9 cellular contexts compared by ENCODE assay signal in genomic region chr1:112698366-112699310, GRCh38. TPM values are rescaled to one million over a fixed set of nuclear protein-coding genes. Genes with fewer than 3 reads are reported as not detected.
DNase-seq lines count a peak whose midpoint lies in the region; ATAC-seq, FAIRE-seq and TF ChIP-seq lines count a peak whose summit lies in the region.
"Had no signal": no experiment of that assay in that cellular context is flagged by ENCODE, and none has a peak within 500 bp of the region (broad histone marks: within the 10 kb centered on the region; RNA-seq: fewer than 3 reads in every experiment).

No MANE protein-coding gene starts in this region.

- H3K4me1 ChIP-seq in CD4-positive, alpha-beta memory T cell (ENCODE audit: insufficient read depth, low read length), result peaks cover 32% of the 10 kb centered on the region
- H3K4me1 ChIP-seq in K562 (replicated peaks in 1 of 2; ENCODE audit: control insufficient read depth in 2 of 2, insufficient read depth in 2 of 2, low read length in 2 of 2), result peaks cover 72 to 76% of the 10 kb centered on the region in 2 experiments
- peaks cover 40% of the 10 kb centered on the region for H3K4me1 ChIP-seq in muscle layer of colon (ENCODE audit: insufficient read depth, low read length)

- POLR2A ChIA-PET in CD4-positive, alpha-beta memory T cell (lab: Charles Lee; ENCODE audit: partially characterized antibody), result interaction anchor here (1.5 to 1.6 kb wide), 2 partner anchors 16 to 24 kb away, joined by 3 to 5 read pairs; partner anchors contain the start of genes MOV10 and PPM1J
- POLR2A ChIA-PET in K562 (lab: Yijun Ruan, JAX), result interaction anchor here (0.5 to 8.7 kb wide), 13 partner anchors 8 to 241 kb away, joined by 3 to 104 read pairs (median 4); partner anchors contain the start of genes MOV10, PPM1J and RHOC

- H3K27ac ChIP-seq in CD4-positive, alpha-beta memory T cell (ENCODE audit: low read depth, low read length), result no peak overlapping the region
- H3K27ac ChIP-seq in K562 (ENCODE audit: extremely low read depth, low read depth, low read length) (peak overlapping the region; percentile 97), muscle layer of colon (ENCODE audit: low read depth, low read length) (peak overlapping the region; percentile 26)

- no peaks in the 10 kb centered on the region for H3K9me1 ChIP-seq in K562 (ENCODE audit: control insufficient read depth, insufficient read depth, low read length)

- no peaks in the 10 kb centered on the region for H3K27me3 ChIP-seq in CD4-positive, alpha-beta memory T cell (ENCODE audit: insufficient read depth, low read length)
- H3K27me3 ChIP-seq in K562 (ENCODE audit: control insufficient read depth in 2 of 2, insufficient read depth in 2 of 2, low read length in 2 of 2), result no peaks in the 10 kb centered on the region
- no peaks in the 10 kb centered on the region for H3K27me3 ChIP-seq in muscle layer of colon (ENCODE audit: control insufficient read depth in 1 of 2, insufficient read depth in 2 of 2, low read length in 2 of 2)

- WGBS in K562 (ENCODE audit: insufficient coverage, low coverage, missing lambda C conversion rate), result 26% methylated on average over 17 of the region's 17 CpGs

- CTCF ChIA-PET in CD4-positive, alpha-beta memory T cell (lab: Charles Lee; ENCODE audit: partially characterized antibody), result interaction anchor here (1.2 to 1.9 kb wide), 3 partner anchors 9 to 20 kb away, joined by 4 to 9 read pairs (median 6); a partner anchor contains a TSS
- CTCF ChIA-PET in K562 (lab: Yijun Ruan, JAX; ENCODE audit: low intra/inter-chr PET ratio), result no interaction called here

- no peak overlapping the region for H3K4me3 Mint-ChIP-seq in CD4-positive, alpha-beta memory T cell
- no peak overlapping the region for H3K4me3 Mint-ChIP-seq in CD14-positive monocyte

- peaks cover 14 to 47% (median 30%) of the 10 kb centered on the region in 4 donors for H3K4me1 Mint-ChIP-seq in CD4-positive, alpha-beta memory T cell
- peaks cover 36% of the 10 kb centered on the region for H3K4me1 Mint-ChIP-seq in CD14-positive monocyte

- intact Hi-C loops in CD4-positive, alpha-beta memory T cell (cut with micrococcal nuclease), result no loop called here
- intact Hi-C loops in K562 (cut with micrococcal nuclease), result no loop called here
- intact Hi-C loops in CD14-positive monocyte (cut with micrococcal nuclease), result no loop called here

- peaks cover 13 to 63% of the 10 kb centered on the region in 2 donors for H3K36me3 Mint-ChIP-seq in CD4-positive, alpha-beta memory T cell
- H3K36me3 Mint-ChIP-seq in CD14-positive monocyte, result peaks cover 12 to 27% of the 10 kb centered on the region in 2 donors

- no peak for TF ChIP-seq EP300 in K562 (IDR thresholded peaks at IDR 0.05; ENCODE audit: low read length)

- peaks cover 40% of the 10 kb centered on the region for H3K36me3 ChIP-seq in CD4-positive, alpha-beta memory T cell (ENCODE audit: insufficient read depth, low read length)
- H3K36me3 ChIP-seq in K562 (ENCODE audit: control insufficient read depth, insufficient read depth, low read length), result peaks cover 87% of the 10 kb centered on the region
- peaks cover 83% of the 10 kb centered on the region for H3K36me3 ChIP-seq in muscle layer of colon (ENCODE audit: insufficient read depth, low read length)

- TF ChIP-seq POLR2A in K562 (conservative IDR thresholded peaks at IDR 0.05), result peak; percentile 67

- no peaks in the 10 kb centered on the region for H3K9me3 Mint-ChIP-seq in CD4-positive, alpha-beta memory T cell
- peaks cover 0 to 2% (median 0%) of the 10 kb centered on the region in 7 donors for H3K9me3 Mint-ChIP-seq in CD14-positive monocyte

- H3K4me2 ChIP-seq in K562 (ENCODE audit: insufficient read depth, low read length), result peak overlapping the region; percentile 73

- H3K27ac Mint-ChIP-seq in CD4-positive, alpha-beta memory T cell, result peak overlapping the region in 6 of 7 donors; percentile 52 to 84 (median 79)
- peak overlapping the region in 1 of 7 donors; percentile 7 for H3K27ac Mint-ChIP-seq in CD14-positive monocyte

- in situ Hi-C loops in K562 (cut with MboI), result no loop called here

- no TSS peak for BruUV-seq in K562 (replicated peaks; lab: Mats Ljungman, UMichigan)

- H3K4me3 ChIP-seq in CD4-positive, alpha-beta memory T cell (ENCODE audit: low read length in 2 of 2), result no peak overlapping the region
- H3K4me3 ChIP-seq in K562 (no peak overlapping the region), muscle layer of colon (ENCODE audit: low read depth in 1 of 2, low read length in 2 of 2) (no peak overlapping the region)

- no peak for DNase-seq in CD4-positive, alpha-beta memory T cell
- DNase-seq in NCI-H2029 (lab: John Stamatoyannopoulos, UW), result peak; percentile 82
- peak; percentile 74 to 82 (median 75) for DNase-seq in K562 (ENCODE audit: extremely low read depth in 1 of 4, low spot score in 3 of 4)
- no peak for DNase-seq in CD14-positive monocyte (ENCODE audit: low spot score)
- no peak for DNase-seq in midbrain (lab: John Stamatoyannopoulos, UW)
- DNase-seq: stimulated activated naive CD8-positive, alpha-beta T cell treated with anti-CD3 and anti-CD28 coated beads, Interleukin-15, Interleukin-2, amounts not matched to agents 100 U/mL and 50 U/mL, for 24 hours had no signal

- H2AFZ ChIP-seq in K562 (ENCODE audit: low read depth, low read length), result no peak overlapping the region

- no peak for TF ChIP-seq RAD21 in K562 (CRISPR knock-in tag; conservative IDR thresholded peaks at IDR 0.05 in 1 of 2, IDR thresholded peaks at IDR 0.05 in 1 of 2)

- no peaks in the 10 kb centered on the region for H4K20me1 ChIP-seq in K562 (replicated peaks; ENCODE audit: control insufficient read depth, insufficient read depth, low read length)

- H3K9ac ChIP-seq in K562 (ENCODE audit: insufficient read depth in 1 of 2, low read depth in 2 of 2, low read length in 2 of 2), result peak overlapping the region; percentile 82 to 88
- no peak overlapping the region for H3K9ac ChIP-seq in muscle layer of colon (ENCODE audit: low read length)

- no peaks in the 10 kb centered on the region for H3K27me3 Mint-ChIP-seq in CD4-positive, alpha-beta memory T cell
- peaks cover 0 to 4% (median 3%) of the 10 kb centered on the region in 3 donors for H3K27me3 Mint-ChIP-seq in CD14-positive monocyte (ENCODE audit: low read depth in 3 of 3)

- peak; percentile 35 for FAIRE-seq in K562 (lab: Jason Lieb, UNC)

- TF ChIP-seq CTCF in K562 (IDR thresholded peaks at IDR 0.05 in 2 of 3, conservative IDR thresholded peaks at IDR 0.05 in 1 of 3; ENCODE audit: insufficient read depth in 2 of 3, low read depth in 1 of 3, low read length in 3 of 3) (no peak), CD14-positive monocyte (IDR thresholded peaks at IDR 0.05) (no peak)

- ATAC-seq in K562, result peak; percentile 25
- no peak for ATAC-seq in GM21381 (IDR thresholded peaks at IDR 0.05; ENCODE audit: unreplicated experiment)
- no peak for ATAC-seq in HG03280 (IDR thresholded peaks at IDR 0.05; ENCODE audit: unreplicated experiment)
- ATAC-seq: stimulated activated naive CD8-positive, alpha-beta T cell treated with anti-CD3 and anti-CD28 coated beads, Interleukin-15, Interleukin-2, amounts not matched to agents 100 U/mL and 50 U/mL, for 24 hours had no signal

- H3K9me3 ChIP-seq in CD4-positive, alpha-beta memory T cell (ENCODE audit: control insufficient read depth in 1 of 2, low read length in 2 of 2), result no peaks in the 10 kb centered on the region
- H3K9me3 ChIP-seq in K562 (replicated peaks; ENCODE audit: control insufficient read depth, insufficient read depth, low read depth, low read length) (no peaks in the 10 kb centered on the region), muscle layer of colon (ENCODE audit: low read length) (no peaks in the 10 kb centered on the region)

- H3K79me2 ChIP-seq in K562 (ENCODE audit: control insufficient read depth, insufficient read depth, low read length), result peaks cover 39% of the 10 kb centered on the region

RNA-seq across cellular contexts. Expression of gene RHOC, which starts 8.3 kb away (rescaled TPM):
- total RNA-seq in CD4-positive, alpha-beta memory T cell, result 1 to 10 TPM; 6.1 to 6.7 TPM
- polyA plus RNA-seq in CD4-positive, alpha-beta memory T cell, result 10 to 100 TPM; 18.2 to 26.4 TPM
- 107 and 260 TPM in 2 replicates for total RNA-seq in K562 (2011; cell fraction: chromatin; rRNA removed; ENCODE audit: low replicate concordance)
- 237 and 244 TPM in 2 replicates for total RNA-seq in K562 (2011; cell fraction: nucleolus; rRNA removed)
- 195 and 210 TPM in 2 replicates for total RNA-seq in K562 (2011; cell fraction: nucleoplasm; rRNA removed)
- 275 and 287 TPM in 2 replicates for total RNA-seq in K562 (2014; rRNA removed)
- 131 and 169 TPM in 2 replicates for total RNA-seq in K562 (2014; rRNA removed; fragmentation: Illumina TruSeq; extraction: Trizol)
- 200 and 204 TPM in 2 replicates for total RNA-seq in K562 (2015; rRNA removed; fragmentation: Illumina TruSeq; extraction: Trizol)
- 186 and 203 TPM in 2 replicates for total RNA-seq in K562 (2021)
- 364 and 370 TPM in 2 replicates for polyA plus RNA-seq in K562 (2011; rRNA removed)
- polyA plus RNA-seq in K562 (2011; cell fraction: cytosol; rRNA removed), result 478 and 580 TPM in 2 replicates
- polyA plus RNA-seq in K562 (2011; cell fraction: nucleus; rRNA removed), result 338 and 429 TPM in 2 replicates
- polyA plus RNA-seq in K562 (2012), result 332 and 339 TPM in 2 replicates
- polyA plus RNA-seq in K562 (2014; fragmentation: Illumina TruSeq; extraction: Trizol), result 336 and 344 TPM in 2 replicates
- polyA plus RNA-seq in K562 (2014; fragmentation: Nextera tagmentation; extraction: Ambion mirVana), result 10 to 100 TPM; 35.2 to 82.7 TPM
- polyA plus RNA-seq in K562 (2014; rRNA removed), result 248 and 267 TPM in 2 replicates
- 273 and 333 TPM in 2 replicates for polyA minus RNA-seq in K562 (2011; rRNA and poly(A)+ RNA removed)
- polyA minus RNA-seq in K562 (2011; cell fraction: cytosol; rRNA and poly(A)+ RNA removed), result 125 and 156 TPM in 2 replicates
- 103 and 138 TPM in 2 replicates for polyA minus RNA-seq in K562 (2011; cell fraction: nucleus; rRNA and poly(A)+ RNA removed)
- 10 to 100 TPM; 78.9 to 91.5 TPM for polyA plus RNA-seq in CD14-positive monocyte

RNA-seq across cellular contexts. Expression of gene PPM1J, which starts 16.5 kb away (rescaled TPM):
- under 1 TPM in 1 of 2 experiments, not detected in 1; 0.76 TPM for total RNA-seq in CD4-positive, alpha-beta memory T cell
- polyA plus RNA-seq in CD4-positive, alpha-beta memory T cell, result under 1 TPM in 1 of 2 donors, not detected in 1; 0.13 TPM
- total RNA-seq in K562 (2011; cell fraction: chromatin; rRNA removed; ENCODE audit: low replicate concordance), result 6.3 and 17.9 TPM in 2 replicates
- total RNA-seq in K562 (2011; cell fraction: nucleolus; rRNA removed), result 12.8 and 15.3 TPM in 2 replicates
- 9.6 and 9.9 TPM in 2 replicates for total RNA-seq in K562 (2011; cell fraction: nucleoplasm; rRNA removed)
- total RNA-seq in K562 (2014; rRNA removed) (6.0 and 6.5 TPM in 2 replicates), K562 (2014; rRNA removed; fragmentation: Illumina TruSeq; extraction: Trizol) (1.2 and 1.3 TPM in 2 replicates), K562 (2015; rRNA removed; fragmentation: Illumina TruSeq; extraction: Trizol) (0.98 and 1.1 TPM in 2 replicates), K562 (2021) (5.1 and 7.1 TPM in 2 replicates)
- polyA plus RNA-seq in K562 (2011; rRNA removed) (10.5 and 18.4 TPM in 2 replicates), K562 (2014; fragmentation: Illumina TruSeq; extraction: Trizol) (4.2 and 5.0 TPM in 2 replicates), K562 (2014; fragmentation: Nextera tagmentation; extraction: Ambion mirVana) (under 1 TPM; 0.25 to 0.31 TPM), K562 (2014; rRNA removed) (8.2 and 8.5 TPM in 2 replicates), CD14-positive monocyte (under 1 TPM; 0.28 to 0.75 TPM)
- polyA plus RNA-seq in K562 (2011; cell fraction: cytosol; rRNA removed), result 20.6 and 20.7 TPM in 2 replicates
- polyA plus RNA-seq in K562 (2011; cell fraction: nucleus; rRNA removed), result 80.5 and 82.8 TPM in 2 replicates
- 3.0 and 3.4 TPM in 2 replicates for polyA plus RNA-seq in K562 (2012)
- 2.1 and 3.8 TPM in 2 replicates for polyA minus RNA-seq in K562 (2011; rRNA and poly(A)+ RNA removed)
- polyA minus RNA-seq in K562 (2011; cell fraction: cytosol; rRNA and poly(A)+ RNA removed), result 3.0 and 6.5 TPM in 2 replicates
- polyA minus RNA-seq in K562 (2011; cell fraction: nucleus; rRNA and poly(A)+ RNA removed), result 7.4 and 9.1 TPM in 2 replicates

RNA-seq across cellular contexts. Expression of gene MOV10, which starts 24.2 kb away (rescaled TPM):
- total RNA-seq in CD4-positive, alpha-beta memory T cell, result 10 to 100 TPM; 90.6 to 96.1 TPM
- 10 to 100 TPM; 21.8 to 43.6 TPM for polyA plus RNA-seq in CD4-positive, alpha-beta memory T cell
- total RNA-seq in K562 (2011; cell fraction: chromatin; rRNA removed; ENCODE audit: low replicate concordance), result 194 and 432 TPM in 2 replicates
- 231 and 262 TPM in 2 replicates for total RNA-seq in K562 (2011; cell fraction: nucleolus; rRNA removed)
- total RNA-seq in K562 (2011; cell fraction: nucleoplasm; rRNA removed), result 196 and 201 TPM in 2 replicates
- total RNA-seq in K562 (2014; rRNA removed) (46.5 and 75.8 TPM in 2 replicates), K562 (2014; rRNA removed; fragmentation: Illumina TruSeq; extraction: Trizol) (32.1 and 46.8 TPM in 2 replicates), K562 (2015; rRNA removed; fragmentation: Illumina TruSeq; extraction: Trizol) (49.5 and 50.8 TPM in 2 replicates), K562 (2021) (93.9 and 101 TPM in 2 replicates)
- polyA plus RNA-seq in K562 (2011; rRNA removed) (50.2 and 86.0 TPM in 2 replicates), K562 (2014; fragmentation: Illumina TruSeq; extraction: Trizol) (101 and 105 TPM in 2 replicates), K562 (2014; fragmentation: Nextera tagmentation; extraction: Ambion mirVana) (10 to 100 TPM; 16.7 to 39.6 TPM), K562 (2014; rRNA removed) (72.0 and 92.8 TPM in 2 replicates), CD14-positive monocyte (10 to 100 TPM; 12.0 to 13.6 TPM)
- 55.2 and 72.8 TPM in 2 replicates for polyA plus RNA-seq in K562 (2011; cell fraction: cytosol; rRNA removed)
- 327 and 544 TPM in 2 replicates for polyA plus RNA-seq in K562 (2011; cell fraction: nucleus; rRNA removed)
- 78.3 and 153 TPM in 2 replicates for polyA plus RNA-seq in K562 (2012)
- 34.4 and 47.1 TPM in 2 replicates for polyA minus RNA-seq in K562 (2011; rRNA and poly(A)+ RNA removed)
- 65.8 and 66.5 TPM in 2 replicates for polyA minus RNA-seq in K562 (2011; cell fraction: cytosol; rRNA and poly(A)+ RNA removed)
- 127 and 129 TPM in 2 replicates for polyA minus RNA-seq in K562 (2011; cell fraction: nucleus; rRNA and poly(A)+ RNA removed)

Comparison
In these comparisons a context has a peak if more than half of its experiments do, and no peak if none do; other contexts are left out.
1. DNase-seq: peak in NCI-H2029 (single experiment) and K562 (4 of 4); none in CD4-positive, alpha-beta memory T cell (0 of 5), CD14-positive monocyte (single experiment) and midbrain (single experiment).